In the genomic region with DNA sequence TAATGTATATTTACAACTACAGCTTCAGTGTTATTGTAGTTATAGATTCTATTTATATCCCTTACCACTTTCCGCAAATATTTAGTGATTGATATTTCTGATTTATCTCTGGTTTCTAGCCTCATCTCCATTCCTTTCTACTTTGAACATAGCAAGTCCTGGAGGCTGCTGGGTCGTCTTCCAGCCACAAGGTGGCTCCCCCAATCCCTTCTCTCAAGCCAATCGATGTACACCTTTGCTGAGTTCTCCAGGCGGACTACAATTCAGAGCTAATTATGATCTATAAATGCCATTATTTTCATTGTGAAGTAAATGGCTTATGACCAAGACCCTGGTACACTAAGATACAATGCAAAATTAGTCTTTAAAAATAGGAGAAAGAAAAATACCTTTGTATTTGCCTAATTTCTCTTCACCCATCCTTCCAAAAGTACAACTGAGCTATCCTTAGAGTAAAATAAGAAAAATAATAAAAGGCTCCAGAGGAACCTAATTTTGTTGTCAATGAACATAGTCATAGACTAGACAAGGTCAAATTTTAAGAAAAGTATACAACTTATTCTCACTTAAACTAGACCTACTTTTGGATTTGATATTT, we compare ENCODE assay signal across 8 cellular contexts.
DNase-seq lines count a peak whose midpoint lies in the region; TF ChIP-seq lines count a peak whose summit lies in the region.

No MANE protein-coding gene starts in this region.

- no peaks in the 10 kb centered on the region for H3K9me3 Mint-ChIP-seq in T-helper 2 cell treated with Interferon-gamma antibody and Interleukin-4, amounts not matched to agents 5 μg/mL and 100 μg/mL, for 36 hours

- H3K4me1 Mint-ChIP-seq in T-helper 2 cell treated with Interferon-gamma antibody and Interleukin-4, amounts not matched to agents 5 μg/mL and 100 μg/mL, for 36 hours (ENCODE audit: low read depth) = peaks cover 6% of the 10 kb centered on the region

- H3K4me3 Mint-ChIP-seq in T-helper 2 cell treated with Interferon-gamma antibody and Interleukin-4, amounts not matched to agents 5 μg/mL and 100 μg/mL, for 36 hours = no peak overlapping the region

- H3K27me3 Mint-ChIP-seq in T-helper 2 cell treated with Interferon-gamma antibody and Interleukin-4, amounts not matched to agents 5 μg/mL and 100 μg/mL, for 36 hours (ENCODE audit: low read depth) = no peaks in the 10 kb centered on the region

- H3K27ac ChIP-seq in WERI-Rb-1 = no peak overlapping the region

- peak in 4 of 5 experiments; percentile 18 to 57 (median 22) for DNase-seq in T-helper 2 cell
- DNase-seq in T-helper 2 cell treated with Interferon-gamma antibody and Interleukin-4, amounts not matched to agents 5 μg/mL and 100 μg/mL, for 36 hours (ENCODE audit: low spot score) = no peak
- DNase-seq in NCI-H1694 treated with DMSO at 0.1 percent for 48 hours (lab: John Stamatoyannopoulos, UW) = peak; percentile 54
- peak; percentile 75 for DNase-seq in WERI-Rb-1
- DNase-seq in dermis blood vessel endothelial cell = peak; percentile 80
- peak; percentile 71 to 75 for DNase-seq in lung microvascular endothelial cell (ENCODE audit: low read depth in 2 of 2)
- peak; percentile 25 to 26 for DNase-seq in stimulated activated CD8-positive, alpha-beta memory T cell treated with anti-CD3 and anti-CD28 coated beads, Interleukin-7, amount 100 ng/mL, for 48 hours (ENCODE audit: extremely low read depth in 1 of 2, low read depth in 1 of 2)
- DNase-seq in superior temporal gyrus (ENCODE audit: extremely low spot score) = no peak

- no peak overlapping the region for H3K4me3 ChIP-seq in WERI-Rb-1 (ENCODE audit: low read depth, low read length)

- TF ChIP-seq CTCF in WERI-Rb-1 (IDR thresholded peaks at IDR 0.05; ENCODE audit: low read depth, low read length) = peak; percentile 90

- H3K27me3 ChIP-seq in WERI-Rb-1 (ENCODE audit: insufficient read depth, low read depth, severe bottlenecking) = no peaks in the 10 kb centered on the region

- no peaks in the 10 kb centered on the region for H3K36me3 ChIP-seq in WERI-Rb-1

- H3K9me3 ChIP-seq in WERI-Rb-1 (ENCODE audit: severe bottlenecking) = no peaks in the 10 kb centered on the region

- peaks cover 10% of the 10 kb centered on the region for H3K36me3 Mint-ChIP-seq in T-helper 2 cell treated with Interferon-gamma antibody and Interleukin-4, amounts not matched to agents 5 μg/mL and 100 μg/mL, for 36 hours (ENCODE audit: low read depth)

- no peak overlapping the region for H3K27ac Mint-ChIP-seq in T-helper 2 cell treated with Interferon-gamma antibody and Interleukin-4, amounts not matched to agents 5 μg/mL and 100 μg/mL, for 36 hours

Comparison
In these comparisons a context has a peak if more than half of its experiments do, and no peak if none do; other contexts are left out.
1. DNase-seq: peak in T-helper 2 cell (4 of 5), NCI-H1694 treated with DMSO at 0.1 percent for 48 hours (single experiment), WERI-Rb-1 (single experiment), dermis blood vessel endothelial cell (single experiment), lung microvascular endothelial cell (2 of 2) and stimulated activated CD8-positive, alpha-beta memory T cell treated with anti-CD3 and anti-CD28 coated beads, Interleukin-7, amount 100 ng/mL, for 48 hours (2 of 2); none in T-helper 2 cell treated with Interferon-gamma antibody and Interleukin-4, amounts not matched to agents 5 μg/mL and 100 μg/mL, for 36 hours (single experiment) and superior temporal gyrus (single experiment).